12 cellular contexts compared by ENCODE assay signal in the genomic region with DNA sequence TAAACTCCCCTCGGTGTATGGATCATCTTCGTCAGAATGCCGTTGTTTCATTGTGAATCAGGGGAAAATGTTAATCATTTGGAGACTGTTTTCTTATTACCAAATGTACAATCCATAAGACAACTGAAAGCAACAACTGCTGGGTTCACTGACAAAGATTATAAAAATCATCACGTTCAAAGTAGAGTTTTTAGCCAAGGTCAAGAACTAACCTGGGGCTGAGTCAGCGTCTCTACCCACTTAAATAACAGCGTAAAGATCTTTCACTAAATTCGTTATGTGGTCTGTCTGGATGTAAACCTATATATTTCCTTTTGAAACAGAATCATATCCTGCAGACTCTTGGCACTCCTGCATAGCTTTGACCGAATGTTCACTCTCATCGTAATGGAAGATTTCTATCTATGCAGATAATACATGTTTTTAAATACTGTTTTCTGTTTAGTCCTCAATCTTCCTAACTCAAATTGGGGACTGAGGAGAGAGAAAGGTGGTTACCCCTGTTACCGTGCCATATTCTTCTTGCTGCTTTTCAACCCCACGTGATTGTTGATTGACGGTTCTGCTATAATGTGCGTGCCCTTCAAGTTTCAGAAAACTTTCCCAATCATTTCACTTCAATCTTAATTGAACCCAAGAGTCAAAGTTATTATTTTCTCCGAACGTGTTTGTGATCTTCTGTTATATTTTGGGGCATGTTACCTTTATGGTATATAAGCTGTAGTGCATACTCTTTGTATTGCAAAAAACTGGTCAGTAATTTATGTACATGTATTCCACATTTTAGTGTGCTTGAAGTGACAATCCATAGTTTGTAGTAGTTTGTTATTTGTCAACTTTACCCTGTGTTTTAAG. TPM values are rescaled to one million over a fixed set of nuclear protein-coding genes. Genes with fewer than 3 reads are reported as not detected.
DNase-seq lines count a peak whose midpoint lies in the region; ATAC-seq and TF ChIP-seq lines count a peak whose summit lies in the region.
"Had no signal": no experiment of that assay in that cellular context is flagged by ENCODE, and none has a peak within 500 bp of the region (broad histone marks: within the 10 kb centered on the region; RNA-seq: fewer than 3 reads in every experiment).

No MANE protein-coding gene starts in this region.

- peaks cover 13 to 17% of the 10 kb centered on the region in 2 donors for H3K36me3 Mint-ChIP-seq in activated naive CD4-positive, alpha-beta T cell treated with anti-CD3 and anti-CD28 coated beads, Interleukin-2, amount 50 U/mL, for 72 hours

- H3K27ac ChIP-seq in DOHH2 (ENCODE audit: low read depth, low read length): peak overlapping the region; percentile 61
- peak overlapping the region; percentile 92 for H3K27ac ChIP-seq in OCI-LY3 (ENCODE audit: low read length)
- H3K27ac ChIP-seq in muscle layer of duodenum (ENCODE audit: low read length): peak overlapping the region; percentile 18
- H3K27ac ChIP-seq: gastrocnemius medialis, neutrophil had no signal

- H2AFZ ChIP-seq in OCI-LY3 (ENCODE audit: low read depth, low read length): peak overlapping the region; percentile 33

- H3K4me1 ChIP-seq in DOHH2 (ENCODE audit: control insufficient read depth, low read length): peaks cover 75% of the 10 kb centered on the region
- peaks cover 69% of the 10 kb centered on the region for H3K4me1 ChIP-seq in OCI-LY3 (ENCODE audit: low read length)
- peaks cover 8 to 11% of the 10 kb centered on the region in 2 donors for H3K4me1 ChIP-seq in muscle layer of duodenum (ENCODE audit: control insufficient read depth in 1 of 2, insufficient read depth in 2 of 2, low read length in 2 of 2)
- H3K4me1 ChIP-seq: gastrocnemius medialis had no signal

- H4K20me1 ChIP-seq in DOHH2 (ENCODE audit: control insufficient read depth, insufficient read depth, low read depth, low read length): no peaks in the 10 kb centered on the region
- H4K20me1 ChIP-seq in OCI-LY3 (ENCODE audit: insufficient read depth, low read length): no peaks in the 10 kb centered on the region

- H3K9ac ChIP-seq in OCI-LY3 (ENCODE audit: low read length): peak overlapping the region; percentile 63

- H3K4me3 ChIP-seq in DOHH2 (ENCODE audit: low read length) (peak overlapping the region; percentile 59), OCI-LY3 (ENCODE audit: low read length) (peak overlapping the region; percentile 49), muscle layer of duodenum (ENCODE audit: low read depth in 1 of 2, low read length in 2 of 2) (no peak overlapping the region)
- H3K4me3 ChIP-seq: gastrocnemius medialis had no signal

- peak overlapping the region; percentile 78 to 92 for H3K27ac Mint-ChIP-seq in activated naive CD4-positive, alpha-beta T cell treated with anti-CD3 and anti-CD28 coated beads, Interleukin-2, amount 50 U/mL, for 72 hours

- TF ChIP-seq CTCF in DOHH2 (IDR thresholded peaks at IDR 0.05; ENCODE audit: low read depth, low read length, poor library complexity, severe bottlenecking) (no peak), OCI-LY3 (IDR thresholded peaks at IDR 0.05; ENCODE audit: low read depth, low read length) (no peak)

- ATAC-seq in activated naive CD4-positive, alpha-beta T cell treated with anti-CD3 and anti-CD28 coated beads, Interleukin-2, amount 50 U/mL, for 72 hours: peak; percentile 49 to 84
- ATAC-seq in GM18873 (IDR thresholded peaks at IDR 0.05; ENCODE audit: low FRiP score, unreplicated experiment) (no peak), HG03135 (IDR thresholded peaks at IDR 0.05; ENCODE audit: unreplicated experiment) (no peak)

- no peaks in the 10 kb centered on the region for H3K9me3 ChIP-seq in DOHH2 (ENCODE audit: control insufficient read depth, insufficient read depth, low read length)
- H3K9me3 ChIP-seq in OCI-LY3 (ENCODE audit: insufficient read depth, low read length): no peaks in the 10 kb centered on the region
- H3K9me3 ChIP-seq in muscle layer of duodenum (ENCODE audit: control insufficient read depth in 1 of 2, low read length in 2 of 2): no peaks in the 10 kb centered on the region
- H3K9me3 ChIP-seq: gastrocnemius medialis, neutrophil had no signal

- H3K9me3 Mint-ChIP-seq in activated naive CD4-positive, alpha-beta T cell treated with anti-CD3 and anti-CD28 coated beads, Interleukin-2, amount 50 U/mL, for 72 hours: no peaks in the 10 kb centered on the region

- no peaks in the 10 kb centered on the region for H3K27me3 ChIP-seq in DOHH2 (ENCODE audit: control insufficient read depth, low read length)
- no peaks in the 10 kb centered on the region for H3K27me3 ChIP-seq in OCI-LY3 (ENCODE audit: low read depth, low read length)
- no peaks in the 10 kb centered on the region for H3K27me3 ChIP-seq in muscle layer of duodenum (ENCODE audit: low read depth, low read length)
- H3K27me3 ChIP-seq: gastrocnemius medialis, neutrophil had no signal

- H3K79me2 ChIP-seq in DOHH2 (ENCODE audit: control insufficient read depth, low read length): no peaks in the 10 kb centered on the region
- no peaks in the 10 kb centered on the region for H3K79me2 ChIP-seq in OCI-LY3 (ENCODE audit: low read length)

- DNase-seq in activated naive CD4-positive, alpha-beta T cell treated with anti-CD3 and anti-CD28 coated beads, Interleukin-2, amount 50 U/mL, for 72 hours (ENCODE audit: low spot score in 2 of 2): peak in 1 of 2 donors; percentile 31
- DNase-seq in amygdala (lab: John Stamatoyannopoulos, UW): no peak
- no peak for DNase-seq in activated effector memory CD4-positive, alpha-beta T cell treated with Interleukin-2 at 50 U/mL for 16 hours
- DNase-seq: gastrocnemius medialis, NCI-H2029 treated with DMSO at 0.1 percent for 48 hours had no signal

- peak overlapping the region; percentile 73 for H3K4me2 ChIP-seq in DOHH2 (ENCODE audit: low read length)
- H3K4me2 ChIP-seq in OCI-LY3 (ENCODE audit: low read length): peak overlapping the region; percentile 63

- no peaks in the 10 kb centered on the region for H3K9me2 ChIP-seq in DOHH2 (replicated peaks; ENCODE audit: control insufficient read depth, low read length)

- H3F3A ChIP-seq in DOHH2 (ENCODE audit: control insufficient read depth, insufficient read depth): peaks cover 48% of the 10 kb centered on the region

- H3K36me3 ChIP-seq in DOHH2 (ENCODE audit: control insufficient read depth, low read length) (peaks cover 10% of the 10 kb centered on the region), OCI-LY3 (replicated peaks; ENCODE audit: low read depth, low read length) (no peaks in the 10 kb centered on the region), muscle layer of duodenum (ENCODE audit: control insufficient read depth in 1 of 2, insufficient read depth in 2 of 2, low read length in 2 of 2) (no peaks in the 10 kb centered on the region)
- H3K36me3 ChIP-seq: gastrocnemius medialis, neutrophil had no signal

RNA-seq across cellular contexts. Expression of gene NCMAP, which starts 15.6 kb away (rescaled TPM):
- under 1 TPM; 0.05 to 0.14 TPM for total RNA-seq in activated naive CD4-positive, alpha-beta T cell treated with anti-CD3 and anti-CD28 coated beads, Interleukin-2, amount 50 U/mL, for 72 hours
- total RNA-seq: dermis microvascular lymphatic vessel endothelial cell had no signal

RNA-seq across cellular contexts. Expression of gene RCAN3, which starts 37.6 kb away (rescaled TPM):
- total RNA-seq in activated naive CD4-positive, alpha-beta T cell treated with anti-CD3 and anti-CD28 coated beads, Interleukin-2, amount 50 U/mL, for 72 hours: 10 to 100 TPM; 43.6 to 51.8 TPM

Comparison
In these comparisons a context has a peak if more than half of its experiments do, and no peak if none do; other contexts are left out.
1. H3K27ac ChIP-seq: peak in every context shown above with its lines; median percentile 92 in OCI-LY3; 61 in DOHH2; 18 in muscle layer of duodenum.
2. H3K4me3 ChIP-seq: peak in DOHH2 (single experiment) and OCI-LY3 (single experiment); none in muscle layer of duodenum (0 of 2).
3. ATAC-seq: peak in activated naive CD4-positive, alpha-beta T cell treated with anti-CD3 and anti-CD28 coated beads, Interleukin-2, amount 50 U/mL, for 72 hours (2 of 2); none in GM18873 (single experiment) and HG03135 (single experiment).